ENCODE assay signal across 8 cellular contexts in genomic region chr11:75492181-75492820, GRCh38. TPM values are rescaled to one million over a fixed set of nuclear protein-coding genes. Genes with fewer than 3 reads are reported as not detected.
A peak's percentile ranks its signal among the peaks of the same experiment; 100 is the strongest.
DNase-seq lines count a peak whose midpoint lies in the region; ATAC-seq, FAIRE-seq and TF ChIP-seq lines count a peak whose summit lies in the region.

No MANE protein-coding gene starts in this region.

- H3K4me2 ChIP-seq in DOHH2 (ENCODE audit: low read length): peak overlapping the region; percentile 42
- H3K4me2 ChIP-seq in K562 (ENCODE audit: insufficient read depth, low read length): no peak overlapping the region; the same call in 1 of the 2 replicates

- H3K9me3 ChIP-seq in DOHH2 (ENCODE audit: control insufficient read depth, insufficient read depth, low read length): no peaks in the 10 kb centered on the region
- H3K9me3 ChIP-seq in K562 (replicated peaks; ENCODE audit: control insufficient read depth, insufficient read depth, low read depth, low read length): no peaks in the 10 kb centered on the region
- no peaks in the 10 kb centered on the region for H3K9me3 ChIP-seq in uterus

- H3K4me3 Mint-ChIP-seq in type B pancreatic cell: no peak overlapping the region

- 31% methylated on average over 6 of the region's 6 CpGs for WGBS in K562 (ENCODE audit: insufficient coverage, low coverage, missing lambda C conversion rate)

- H2AFZ ChIP-seq in K562 (ENCODE audit: low read depth, low read length): peak overlapping the region; percentile 48

- H3K4me3 ChIP-seq in DOHH2 (ENCODE audit: low read length): peak overlapping the region; percentile 31
- no peak overlapping the region for H3K4me3 ChIP-seq in K562
- H3K4me3 ChIP-seq in uterus: no peak overlapping the region

- H3K36me3 Mint-ChIP-seq in type B pancreatic cell: no peaks in the 10 kb centered on the region

- POLR2A ChIA-PET in K562 (lab: Yijun Ruan, JAX): no interaction called here

- CTCF ChIA-PET in K562 (lab: Yijun Ruan, JAX; ENCODE audit: low intra/inter-chr PET ratio): no interaction called here

- H3K4me1 Mint-ChIP-seq in type B pancreatic cell (ENCODE audit: unreplicated experiment): peaks cover 26% of the 10 kb centered on the region

- peaks cover 15% of the 10 kb centered on the region for H3K4me1 ChIP-seq in DOHH2 (ENCODE audit: control insufficient read depth, low read length)
- H3K4me1 ChIP-seq in K562 (replicated peaks in 1 of 2; ENCODE audit: control insufficient read depth in 2 of 2, insufficient read depth in 2 of 2, low read length in 2 of 2): peaks cover 8 to 15% of the 10 kb centered on the region in 2 experiments; a peak in 4 of 5 replicates
- H3K4me1 ChIP-seq in uterus: no peaks in the 10 kb centered on the region

- no peaks in the 10 kb centered on the region for H3K27me3 Mint-ChIP-seq in type B pancreatic cell

- H3K27ac Mint-ChIP-seq in type B pancreatic cell: no peak overlapping the region

- intact Hi-C loops in K562 (cut with micrococcal nuclease): no loop called here
- intact Hi-C loops in uterus (cut with DNase I; ENCODE audit: low total_unique reads): no loop called here

- TF ChIP-seq CTCF in DOHH2 (IDR thresholded peaks at IDR 0.05; ENCODE audit: low read depth, low read length, poor library complexity, severe bottlenecking) (no peak), K562 (IDR thresholded peaks at IDR 0.05 in 2 of 3, conservative IDR thresholded peaks at IDR 0.05 in 1 of 3; ENCODE audit: insufficient read depth in 2 of 3, low read depth in 1 of 3, low read length in 3 of 3) (no peak), type B pancreatic cell (conservative IDR thresholded peaks at IDR 0.05) (no peak), uterus (IDR thresholded peaks at IDR 0.05) (no peak)

- H3K9me2 ChIP-seq in DOHH2 (replicated peaks; ENCODE audit: control insufficient read depth, low read length): no peaks in the 10 kb centered on the region

- FAIRE-seq in K562 (lab: Jason Lieb, UNC): peak; percentile 56

- TF ChIP-seq RAD21 in K562 (CRISPR knock-in tag; conservative IDR thresholded peaks at IDR 0.05 in 1 of 2, IDR thresholded peaks at IDR 0.05 in 1 of 2): no peak

- no peak overlapping the region for H3K27ac ChIP-seq in DOHH2 (ENCODE audit: low read depth, low read length)
- H3K27ac ChIP-seq in K562 (ENCODE audit: extremely low read depth, low read depth, low read length): no peak overlapping the region; the same call in 2 of the 3 replicates
- H3K27ac ChIP-seq in uterus: no peak overlapping the region

- ATAC-seq in HG03095 (IDR thresholded peaks at IDR 0.05; ENCODE audit: unreplicated experiment) (peak; percentile 74), K562 (peak; percentile 74), HG03280 (IDR thresholded peaks at IDR 0.05; ENCODE audit: unreplicated experiment) (no peak)

- no peaks in the 10 kb centered on the region for H4K20me1 ChIP-seq in DOHH2 (ENCODE audit: control insufficient read depth, insufficient read depth, low read depth, low read length)
- no peaks in the 10 kb centered on the region for H4K20me1 ChIP-seq in K562 (replicated peaks; ENCODE audit: control insufficient read depth, insufficient read depth, low read length)

- no peaks in the 10 kb centered on the region for H3K79me2 ChIP-seq in DOHH2 (ENCODE audit: control insufficient read depth, low read length)
- H3K79me2 ChIP-seq in K562 (ENCODE audit: control insufficient read depth, insufficient read depth, low read length): no peaks in the 10 kb centered on the region

- peak overlapping the region in 1 of 2 experiments; percentile 39; a peak in 1 of 4 replicates for H3K9ac ChIP-seq in K562 (ENCODE audit: insufficient read depth in 1 of 2, low read depth in 2 of 2, low read length in 2 of 2)

- TF ChIP-seq POLR2A in K562 (conservative IDR thresholded peaks at IDR 0.05): no peak
- no peak for TF ChIP-seq POLR2A in uterus (IDR thresholded peaks at IDR 0.05)

- H3K9me3 Mint-ChIP-seq in type B pancreatic cell: no peaks in the 10 kb centered on the region

- in situ Hi-C loops in K562 (cut with MboI): no loop called here

- DNase-seq in T-helper 22 cell (ENCODE audit: low read depth) (peak; percentile 56), K562 (ENCODE audit: extremely low read depth in 1 of 4, low spot score in 3 of 4) (peak in 3 of 4 experiments; percentile 30 to 44 (median 42)), type B pancreatic cell (ENCODE audit: extremely low spot score, unreplicated experiment) (no peak), uterus (no peak)
- DNase-seq in stimulated activated CD8-positive, alpha-beta memory T cell treated with anti-CD3 and anti-CD28 coated beads, Interleukin-12 subunit alpha, Interleukin-12 subunit beta, amount 100 ng/mL, for 1 hour (ENCODE audit: low read depth): peak; percentile 49

- TF ChIP-seq EP300 in K562 (IDR thresholded peaks at IDR 0.05; ENCODE audit: low read length): no peak

- BruUV-seq in K562 (replicated peaks; lab: Mats Ljungman, UMichigan): no TSS peak

- H3K9me1 ChIP-seq in K562 (ENCODE audit: control insufficient read depth, insufficient read depth, low read length): no peaks in the 10 kb centered on the region

- H3K36me3 ChIP-seq in DOHH2 (ENCODE audit: control insufficient read depth, low read length): no peaks in the 10 kb centered on the region
- H3K36me3 ChIP-seq in K562 (ENCODE audit: control insufficient read depth, insufficient read depth, low read length): no peaks in the 10 kb centered on the region
- no peaks in the 10 kb centered on the region for H3K36me3 ChIP-seq in uterus

- H3K27me3 ChIP-seq in DOHH2 (ENCODE audit: control insufficient read depth, low read length): no peaks in the 10 kb centered on the region
- no peaks in the 10 kb centered on the region for H3K27me3 ChIP-seq in K562 (ENCODE audit: control insufficient read depth in 2 of 2, insufficient read depth in 2 of 2, low read length in 2 of 2)
- no peaks in the 10 kb centered on the region for H3K27me3 ChIP-seq in uterus

- H3F3A ChIP-seq in DOHH2 (ENCODE audit: control insufficient read depth, insufficient read depth): no peaks in the 10 kb centered on the region

TF ChIP-seq in K562, 482 proteins besides CTCF, POLR2A, EP300 and RAD21 (continues in another document):
- peak; percentile 28; the same call in 1 of the 2 replicates for TF ChIP-seq FOSL1 (tag; conservative IDR thresholded peaks at IDR 0.05)

RNA-seq across cellular contexts. Expression of gene GDPD5, which starts 33.4 kb away (rescaled TPM):
- 57.8 and 141 TPM in 2 replicates for total RNA-seq in K562 (2011; cell fraction: chromatin; rRNA removed; ENCODE audit: low replicate concordance)
- total RNA-seq in K562 (2011; cell fraction: nucleolus; rRNA removed): 58.7 and 66.9 TPM in 2 replicates
- total RNA-seq in K562 (2011; cell fraction: nucleoplasm; rRNA removed): 57.6 and 71.8 TPM in 2 replicates
- total RNA-seq in K562 (2014; rRNA removed) (9.8 and 14.2 TPM in 2 replicates), K562 (2014; rRNA removed; fragmentation: Illumina TruSeq; extraction: Trizol) (2.8 and 2.9 TPM in 2 replicates), K562 (2015; rRNA removed; fragmentation: Illumina TruSeq; extraction: Trizol) (6.1 and 6.5 TPM in 2 replicates), K562 (2021) (19.0 and 27.3 TPM in 2 replicates), type B pancreatic cell (ENCODE audit: low replicate concordance) (7.5 and 11.3 TPM in 2 replicates), uterus (10 to 100 TPM in 3 of 4 donors, 1 to 10 TPM in 1; 9.6 to 52.9 (median 28.2) TPM)
- polyA plus RNA-seq in K562 (2011; rRNA removed) (8.0 and 11.8 TPM in 2 replicates), K562 (2014; fragmentation: Illumina TruSeq; extraction: Trizol) (8.7 and 11.9 TPM in 2 replicates), K562 (2014; fragmentation: Nextera tagmentation; extraction: Ambion mirVana) (under 1 TPM; 0.32 to 0.41 TPM), K562 (2014; rRNA removed) (17.0 and 20.4 TPM in 2 replicates)
- 7.2 and 13.1 TPM in 2 replicates for polyA plus RNA-seq in K562 (2011; cell fraction: cytosol; rRNA removed)
- 47.6 and 80.4 TPM in 2 replicates for polyA plus RNA-seq in K562 (2011; cell fraction: nucleus; rRNA removed)
- 11.7 and 25.1 TPM in 2 replicates for polyA plus RNA-seq in K562 (2012)
- 4.6 and 5.0 TPM in 2 replicates for polyA minus RNA-seq in K562 (2011; rRNA and poly(A)+ RNA removed)
- 7.2 and 15.1 TPM in 2 replicates for polyA minus RNA-seq in K562 (2011; cell fraction: cytosol; rRNA and poly(A)+ RNA removed)
- polyA minus RNA-seq in K562 (2011; cell fraction: nucleus; rRNA and poly(A)+ RNA removed): 18.5 and 19.8 TPM in 2 replicates

RNA-seq across cellular contexts. Expression of gene KLHL35, which starts 59.3 kb away (rescaled TPM):
- total RNA-seq in K562 (2011; cell fraction: chromatin; rRNA removed; ENCODE audit: low replicate concordance): not detected in 2 replicates
- total RNA-seq in K562 (2011; cell fraction: nucleolus; rRNA removed): not detected in 2 replicates
- not detected in 2 replicates for total RNA-seq in K562 (2011; cell fraction: nucleoplasm; rRNA removed)
- total RNA-seq in K562 (2014; rRNA removed) (not detected in 2 replicates), K562 (2014; rRNA removed; fragmentation: Illumina TruSeq; extraction: Trizol) (not detected in 2 replicates), K562 (2015; rRNA removed; fragmentation: Illumina TruSeq; extraction: Trizol) (not detected in 2 replicates), K562 (2021) (not detected in 2 replicates), type B pancreatic cell (ENCODE audit: low replicate concordance) (0.67 and 1.6 TPM in 2 replicates), uterus (1 to 10 TPM in 1 of 4 donors, not detected in 3; 2.5 TPM)
- polyA plus RNA-seq in K562 (2011; rRNA removed) (not detected in 2 replicates), K562 (2014; fragmentation: Illumina TruSeq; extraction: Trizol) (not detected in 2 replicates), K562 (2014; fragmentation: Nextera tagmentation; extraction: Ambion mirVana) (not detected), K562 (2014; rRNA removed) (not detected in 2 replicates)
- not detected in 2 replicates for polyA plus RNA-seq in K562 (2011; cell fraction: cytosol; rRNA removed)
- polyA plus RNA-seq in K562 (2011; cell fraction: nucleus; rRNA removed): not detected in 2 replicates
- polyA plus RNA-seq in K562 (2012): 0.05 and 0.10 TPM in 2 replicates
- not detected in 2 replicates for polyA minus RNA-seq in K562 (2011; rRNA and poly(A)+ RNA removed)
- polyA minus RNA-seq in K562 (2011; cell fraction: cytosol; rRNA and poly(A)+ RNA removed): 1.5 TPM in 1 of 2 replicates, not detected in the other
- polyA minus RNA-seq in K562 (2011; cell fraction: nucleus; rRNA and poly(A)+ RNA removed): not detected in 2 replicates

Comparison
In these comparisons a context has a peak if more than half of its experiments do, and no peak if none do; other contexts are left out.
1. DNase-seq: peak in T-helper 22 cell (single experiment), K562 (3 of 4) and stimulated activated CD8-positive, alpha-beta memory T cell treated with anti-CD3 and anti-CD28 coated beads, Interleukin-12 subunit alpha, Interleukin-12 subunit beta, amount 100 ng/mL, for 1 hour (single experiment); none in type B pancreatic cell (single experiment) and uterus (0 of 2).